1 cellular context compared by ENCODE assay signal in the genomic region with DNA sequence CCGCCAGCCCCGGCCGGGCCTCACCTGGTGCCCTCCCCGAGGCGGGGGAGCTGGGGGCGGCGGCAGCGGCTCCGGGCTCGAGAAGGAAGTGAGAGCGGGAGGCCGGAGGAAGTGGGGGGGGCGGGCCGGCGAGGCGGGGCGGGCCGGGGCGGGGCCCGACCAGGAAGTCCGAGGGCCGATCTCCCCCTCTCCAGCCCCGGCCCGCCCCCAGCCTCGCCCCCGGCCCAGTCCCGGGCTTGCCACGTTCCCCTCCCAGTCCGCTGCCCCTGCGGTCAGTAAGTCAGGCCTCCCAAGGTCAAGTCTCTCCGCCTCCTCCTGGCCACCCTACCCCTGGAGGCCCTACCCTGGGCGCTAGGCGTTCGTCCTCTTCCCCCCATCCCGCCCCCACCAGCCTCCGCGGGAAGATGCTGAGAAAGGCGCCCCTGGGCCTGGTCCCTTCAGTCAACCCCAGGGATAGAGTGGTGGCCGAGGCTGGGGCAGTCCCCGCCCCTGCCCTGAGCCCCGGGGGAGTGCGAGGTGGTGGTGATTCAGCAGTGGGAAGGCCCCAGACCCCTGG.
TF ChIP-seq lines count a peak whose summit lies in the region.

Gene RHOG, minus strand, starts transcription at position 90 of the 556 bp plus-strand sequence. CDS start 12,821 bp downstream, outside the sequence.

TF ChIP-seq in K562, 482 proteins besides CTCF, POLR2A, EP300 and RAD21 (continued from another document and continues in another):
- TF ChIP-seq DIDO1 (tag; IDR thresholded peaks at IDR 0.05; ENCODE audit: low read depth) (no peak), HDAC6 (IDR thresholded peaks at IDR 0.05; ENCODE audit: low read depth, low read length) (no peak), SAFB2 (IDR thresholded peaks at IDR 0.05; ENCODE audit: borderline replicate concordance, low read depth, low read length, severe bottlenecking) (no peak), E2F8 (IDR thresholded peaks at IDR 0.05; ENCODE audit: low read depth, partially characterized antibody) (no peak), ZBTB9 (CRISPR knock-in tag; IDR thresholded peaks at IDR 0.05) (no peak), C11orf30 (IDR thresholded peaks at IDR 0.05; ENCODE audit: low read depth) (peak; percentile 31; the same call in 1 of the 2 replicates), NFYB (IDR thresholded peaks at IDR 0.05; ENCODE audit: extremely low read depth, insufficient read length) (no peak), SETDB1 (IDR thresholded peaks at IDR 0.05; ENCODE audit: low read length) (no peak), ZNF384 (IDR thresholded peaks at IDR 0.05; ENCODE audit: low read depth, low read length) (no peak), CHD2 (IDR thresholded peaks at IDR 0.05; ENCODE audit: low read depth, low read length) (no peak), PHTF2 (CRISPR knock-in tag; IDR thresholded peaks at IDR 0.05) (no peak), PHF8 (IDR thresholded peaks at IDR 0.05; ENCODE audit: borderline replicate concordance, low read length) (peak; percentile 42; the same call in 1 of the 2 replicates), CC2D1A (IDR thresholded peaks at IDR 0.05) (no peak), EZH2 (IDR thresholded peaks at IDR 0.05; ENCODE audit: borderline replicate concordance, low read depth, low read length) (no peak), ELF1 (tag; IDR thresholded peaks at IDR 0.05) (peak; percentile 93), GTF2A2 (tag; IDR thresholded peaks at IDR 0.05) (no peak), MTA1 (IDR thresholded peaks at IDR 0.05; ENCODE audit: borderline replicate concordance) (no peak), EHMT2 (IDR thresholded peaks at IDR 0.05) (no peak), SUPT5H (IDR thresholded peaks at IDR 0.05) (no peak), FOXP4 (CRISPR knock-in tag; IDR thresholded peaks at IDR 0.05; ENCODE audit: borderline replicate concordance) (no peak), SRSF7 (optimal IDR thresholded peaks at IDR 0.05; ENCODE audit: low read depth, low read length) (no peak), ZNF165 (CRISPR knock-in tag; IDR thresholded peaks at IDR 0.05; ENCODE audit: borderline replicate concordance) (no peak), RUNX1 (IDR thresholded peaks at IDR 0.05; ENCODE audit: low read depth) (no peak), ZNF282 (CRISPR knock-in tag; IDR thresholded peaks at IDR 0.05) (no peak), ZNF316 (IDR thresholded peaks at IDR 0.05) (no peak), MYC (IDR thresholded peaks at IDR 0.05; ENCODE audit: low read depth, low read length) (0 out of 2 replicates have a peak, but pooled peaks have one; percentile 10), MYC (CRISPR knock-in tag; IDR thresholded peaks at IDR 0.05; ENCODE audit: borderline replicate concordance, low read depth) (no peak), TAF1 (IDR thresholded peaks at IDR 0.05; ENCODE audit: control insufficient read depth, extremely low read depth, insufficient read depth, low read length, severe bottlenecking) (peak; percentile 72), TRIM24 (IDR thresholded peaks at IDR 0.05) (no peak), PML (IDR thresholded peaks at IDR 0.05; ENCODE audit: low read length) (0 out of 2 replicates have a peak, but pooled peaks have one; percentile 1), FOXK1 (CRISPR knock-in tag; IDR thresholded peaks at IDR 0.05; ENCODE audit: borderline replicate concordance) (no peak)
- TF ChIP-seq, protein P1, sequence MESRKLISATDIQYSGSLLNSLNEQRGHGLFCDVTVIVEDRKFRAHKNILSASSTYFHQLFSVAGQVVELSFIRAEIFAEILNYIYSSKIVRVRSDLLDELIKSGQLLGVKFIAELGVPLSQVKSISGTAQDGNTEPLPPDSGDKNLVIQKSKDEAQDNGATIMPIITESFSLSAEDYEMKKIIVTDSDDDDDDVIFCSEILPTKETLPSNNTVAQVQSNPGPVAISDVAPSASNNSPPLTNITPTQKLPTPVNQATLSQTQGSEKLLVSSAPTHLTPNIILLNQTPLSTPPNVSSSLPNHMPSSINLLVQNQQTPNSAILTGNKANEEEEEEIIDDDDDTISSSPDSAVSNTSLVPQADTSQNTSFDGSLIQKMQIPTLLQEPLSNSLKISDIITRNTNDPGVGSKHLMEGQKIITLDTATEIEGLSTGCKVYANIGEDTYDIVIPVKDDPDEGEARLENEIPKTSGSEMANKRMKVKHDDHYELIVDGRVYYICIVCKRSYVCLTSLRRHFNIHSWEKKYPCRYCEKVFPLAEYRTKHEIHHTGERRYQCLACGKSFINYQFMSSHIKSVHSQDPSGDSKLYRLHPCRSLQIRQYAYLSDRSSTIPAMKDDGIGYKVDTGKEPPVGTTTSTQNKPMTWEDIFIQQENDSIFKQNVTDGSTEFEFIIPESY (CRISPR knock-in tag; IDR thresholded peaks at IDR 0.05) = no peak
- TF ChIP-seq, protein P2, sequence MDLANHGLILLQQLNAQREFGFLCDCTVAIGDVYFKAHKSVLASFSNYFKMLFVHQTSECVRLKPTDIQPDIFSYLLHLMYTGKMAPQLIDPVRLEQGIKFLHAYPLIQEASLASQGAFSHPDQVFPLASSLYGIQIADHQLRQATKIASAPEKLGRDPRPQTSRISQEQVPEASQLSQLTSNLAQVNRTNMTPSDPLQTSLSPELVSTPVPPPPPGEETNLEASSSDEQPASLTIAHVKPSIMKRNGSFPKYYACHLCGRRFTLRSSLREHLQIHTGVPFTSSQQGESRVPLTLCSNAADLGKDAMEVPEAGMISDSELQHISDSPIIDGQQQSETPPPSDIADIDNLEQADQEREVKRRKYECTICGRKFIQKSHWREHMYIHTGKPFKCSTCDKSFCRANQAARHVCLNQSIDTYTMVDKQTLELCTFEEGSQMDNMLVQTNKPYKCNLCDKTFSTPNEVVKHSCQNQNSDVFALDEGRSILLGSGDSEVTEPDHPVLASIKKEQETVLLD (IDR thresholded peaks at IDR 0.05) = no peak
- TF ChIP-seq, protein P3, sequence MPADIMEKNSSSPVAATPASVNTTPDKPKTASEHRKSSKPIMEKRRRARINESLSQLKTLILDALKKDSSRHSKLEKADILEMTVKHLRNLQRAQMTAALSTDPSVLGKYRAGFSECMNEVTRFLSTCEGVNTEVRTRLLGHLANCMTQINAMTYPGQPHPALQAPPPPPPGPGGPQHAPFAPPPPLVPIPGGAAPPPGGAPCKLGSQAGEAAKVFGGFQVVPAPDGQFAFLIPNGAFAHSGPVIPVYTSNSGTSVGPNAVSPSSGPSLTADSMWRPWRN (IDR thresholded peaks at IDR 0.05; ENCODE audit: low read depth) = no peak
- TF ChIP-seq, protein P4, sequence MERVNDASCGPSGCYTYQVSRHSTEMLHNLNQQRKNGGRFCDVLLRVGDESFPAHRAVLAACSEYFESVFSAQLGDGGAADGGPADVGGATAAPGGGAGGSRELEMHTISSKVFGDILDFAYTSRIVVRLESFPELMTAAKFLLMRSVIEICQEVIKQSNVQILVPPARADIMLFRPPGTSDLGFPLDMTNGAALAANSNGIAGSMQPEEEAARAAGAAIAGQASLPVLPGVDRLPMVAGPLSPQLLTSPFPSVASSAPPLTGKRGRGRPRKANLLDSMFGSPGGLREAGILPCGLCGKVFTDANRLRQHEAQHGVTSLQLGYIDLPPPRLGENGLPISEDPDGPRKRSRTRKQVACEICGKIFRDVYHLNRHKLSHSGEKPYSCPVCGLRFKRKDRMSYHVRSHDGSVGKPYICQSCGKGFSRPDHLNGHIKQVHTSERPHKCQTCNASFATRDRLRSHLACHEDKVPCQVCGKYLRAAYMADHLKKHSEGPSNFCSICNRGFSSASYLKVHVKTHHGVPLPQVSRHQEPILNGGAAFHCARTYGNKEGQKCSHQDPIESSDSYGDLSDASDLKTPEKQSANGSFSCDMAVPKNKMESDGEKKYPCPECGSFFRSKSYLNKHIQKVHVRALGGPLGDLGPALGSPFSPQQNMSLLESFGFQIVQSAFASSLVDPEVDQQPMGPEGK (CRISPR knock-in tag; IDR thresholded peaks at IDR 0.05; ENCODE audit: borderline replicate concordance) = no peak
- TF ChIP-seq, protein P5, sequence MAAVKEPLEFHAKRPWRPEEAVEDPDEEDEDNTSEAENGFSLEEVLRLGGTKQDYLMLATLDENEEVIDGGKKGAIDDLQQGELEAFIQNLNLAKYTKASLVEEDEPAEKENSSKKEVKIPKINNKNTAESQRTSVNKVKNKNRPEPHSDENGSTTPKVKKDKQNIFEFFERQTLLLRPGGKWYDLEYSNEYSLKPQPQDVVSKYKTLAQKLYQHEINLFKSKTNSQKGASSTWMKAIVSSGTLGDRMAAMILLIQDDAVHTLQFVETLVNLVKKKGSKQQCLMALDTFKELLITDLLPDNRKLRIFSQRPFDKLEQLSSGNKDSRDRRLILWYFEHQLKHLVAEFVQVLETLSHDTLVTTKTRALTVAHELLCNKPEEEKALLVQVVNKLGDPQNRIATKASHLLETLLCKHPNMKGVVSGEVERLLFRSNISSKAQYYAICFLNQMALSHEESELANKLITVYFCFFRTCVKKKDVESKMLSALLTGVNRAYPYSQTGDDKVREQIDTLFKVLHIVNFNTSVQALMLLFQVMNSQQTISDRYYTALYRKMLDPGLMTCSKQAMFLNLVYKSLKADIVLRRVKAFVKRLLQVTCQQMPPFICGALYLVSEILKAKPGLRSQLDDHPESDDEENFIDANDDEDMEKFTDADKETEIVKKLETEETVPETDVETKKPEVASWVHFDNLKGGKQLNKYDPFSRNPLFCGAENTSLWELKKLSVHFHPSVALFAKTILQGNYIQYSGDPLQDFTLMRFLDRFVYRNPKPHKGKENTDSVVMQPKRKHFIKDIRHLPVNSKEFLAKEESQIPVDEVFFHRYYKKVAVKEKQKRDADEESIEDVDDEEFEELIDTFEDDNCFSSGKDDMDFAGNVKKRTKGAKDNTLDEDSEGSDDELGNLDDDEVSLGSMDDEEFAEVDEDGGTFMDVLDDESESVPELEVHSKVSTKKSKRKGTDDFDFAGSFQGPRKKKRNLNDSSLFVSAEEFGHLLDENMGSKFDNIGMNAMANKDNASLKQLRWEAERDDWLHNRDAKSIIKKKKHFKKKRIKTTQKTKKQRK (IDR thresholded peaks at IDR 0.05; ENCODE audit: borderline replicate concordance, low read depth, low read length) = no peak
- TF ChIP-seq, protein P6, sequence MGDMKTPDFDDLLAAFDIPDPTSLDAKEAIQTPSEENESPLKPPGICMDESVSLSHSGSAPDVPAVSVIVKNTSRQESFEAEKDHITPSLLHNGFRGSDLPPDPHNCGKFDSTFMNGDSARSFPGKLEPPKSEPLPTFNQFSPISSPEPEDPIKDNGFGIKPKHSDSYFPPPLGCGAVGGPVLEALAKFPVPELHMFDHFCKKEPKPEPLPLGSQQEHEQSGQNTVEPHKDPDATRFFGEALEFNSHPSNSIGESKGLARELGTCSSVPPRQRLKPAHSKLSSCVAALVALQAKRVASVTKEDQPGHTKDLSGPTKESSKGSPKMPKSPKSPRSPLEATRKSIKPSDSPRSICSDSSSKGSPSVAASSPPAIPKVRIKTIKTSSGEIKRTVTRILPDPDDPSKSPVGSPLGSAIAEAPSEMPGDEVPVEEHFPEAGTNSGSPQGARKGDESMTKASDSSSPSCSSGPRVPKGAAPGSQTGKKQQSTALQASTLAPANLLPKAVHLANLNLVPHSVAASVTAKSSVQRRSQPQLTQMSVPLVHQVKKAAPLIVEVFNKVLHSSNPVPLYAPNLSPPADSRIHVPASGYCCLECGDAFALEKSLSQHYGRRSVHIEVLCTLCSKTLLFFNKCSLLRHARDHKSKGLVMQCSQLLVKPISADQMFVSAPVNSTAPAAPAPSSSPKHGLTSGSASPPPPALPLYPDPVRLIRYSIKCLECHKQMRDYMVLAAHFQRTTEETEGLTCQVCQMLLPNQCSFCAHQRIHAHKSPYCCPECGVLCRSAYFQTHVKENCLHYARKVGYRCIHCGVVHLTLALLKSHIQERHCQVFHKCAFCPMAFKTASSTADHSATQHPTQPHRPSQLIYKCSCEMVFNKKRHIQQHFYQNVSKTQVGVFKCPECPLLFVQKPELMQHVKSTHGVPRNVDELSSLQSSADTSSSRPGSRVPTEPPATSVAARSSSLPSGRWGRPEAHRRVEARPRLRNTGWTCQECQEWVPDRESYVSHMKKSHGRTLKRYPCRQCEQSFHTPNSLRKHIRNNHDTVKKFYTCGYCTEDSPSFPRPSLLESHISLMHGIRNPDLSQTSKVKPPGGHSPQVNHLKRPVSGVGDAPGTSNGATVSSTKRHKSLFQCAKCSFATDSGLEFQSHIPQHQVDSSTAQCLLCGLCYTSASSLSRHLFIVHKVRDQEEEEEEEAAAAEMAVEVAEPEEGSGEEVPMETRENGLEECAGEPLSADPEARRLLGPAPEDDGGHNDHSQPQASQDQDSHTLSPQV (IDR thresholded peaks at IDR 0.05) = no peak
